Comparison of ENCODE assay signal across 1 cellular context in the genomic region with DNA sequence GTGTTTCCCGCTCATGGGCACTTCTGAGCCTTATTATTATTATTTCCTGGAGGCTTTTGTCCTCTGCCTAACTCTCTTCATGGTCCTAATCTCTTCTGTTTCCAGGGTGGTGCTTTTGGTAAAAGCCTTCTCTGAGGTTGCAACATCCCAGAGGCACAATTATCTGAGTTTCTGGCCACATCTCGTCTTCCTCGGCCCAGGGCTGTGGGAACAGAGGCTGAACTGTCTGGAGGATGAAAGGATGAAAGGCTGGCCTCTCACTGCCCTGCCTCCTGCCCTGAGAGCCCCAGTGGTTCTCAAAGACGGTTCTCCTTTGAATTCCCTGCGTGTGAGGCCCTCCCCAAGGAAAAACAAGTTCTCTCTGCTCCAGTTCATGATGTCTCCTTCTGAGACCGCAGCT.
TF ChIP-seq lines count a peak whose summit lies in the region.

No MANE protein-coding gene starts in this region.

TF ChIP-seq in SK-N-SH treated with all-trans-retinoic acid at 6 μM for 48 hours, 23 proteins besides CTCF, POLR2A, EP300 and RAD21 (continued from another document):
- TF ChIP-seq POU6F1 (CRISPR knock-in tag; IDR thresholded peaks at IDR 0.05; ENCODE audit: borderline replicate concordance, low read depth) (no peak), ZNF70 (CRISPR knock-in tag; IDR thresholded peaks at IDR 0.05) (no peak), ZFP30 (CRISPR knock-in tag; IDR thresholded peaks at IDR 0.05) (no peak), OSR1 (CRISPR knock-in tag; IDR thresholded peaks at IDR 0.05) (no peak), ESRRG (CRISPR knock-in tag; IDR thresholded peaks at IDR 0.05) (no peak)
- TF ChIP-seq, protein P1, sequence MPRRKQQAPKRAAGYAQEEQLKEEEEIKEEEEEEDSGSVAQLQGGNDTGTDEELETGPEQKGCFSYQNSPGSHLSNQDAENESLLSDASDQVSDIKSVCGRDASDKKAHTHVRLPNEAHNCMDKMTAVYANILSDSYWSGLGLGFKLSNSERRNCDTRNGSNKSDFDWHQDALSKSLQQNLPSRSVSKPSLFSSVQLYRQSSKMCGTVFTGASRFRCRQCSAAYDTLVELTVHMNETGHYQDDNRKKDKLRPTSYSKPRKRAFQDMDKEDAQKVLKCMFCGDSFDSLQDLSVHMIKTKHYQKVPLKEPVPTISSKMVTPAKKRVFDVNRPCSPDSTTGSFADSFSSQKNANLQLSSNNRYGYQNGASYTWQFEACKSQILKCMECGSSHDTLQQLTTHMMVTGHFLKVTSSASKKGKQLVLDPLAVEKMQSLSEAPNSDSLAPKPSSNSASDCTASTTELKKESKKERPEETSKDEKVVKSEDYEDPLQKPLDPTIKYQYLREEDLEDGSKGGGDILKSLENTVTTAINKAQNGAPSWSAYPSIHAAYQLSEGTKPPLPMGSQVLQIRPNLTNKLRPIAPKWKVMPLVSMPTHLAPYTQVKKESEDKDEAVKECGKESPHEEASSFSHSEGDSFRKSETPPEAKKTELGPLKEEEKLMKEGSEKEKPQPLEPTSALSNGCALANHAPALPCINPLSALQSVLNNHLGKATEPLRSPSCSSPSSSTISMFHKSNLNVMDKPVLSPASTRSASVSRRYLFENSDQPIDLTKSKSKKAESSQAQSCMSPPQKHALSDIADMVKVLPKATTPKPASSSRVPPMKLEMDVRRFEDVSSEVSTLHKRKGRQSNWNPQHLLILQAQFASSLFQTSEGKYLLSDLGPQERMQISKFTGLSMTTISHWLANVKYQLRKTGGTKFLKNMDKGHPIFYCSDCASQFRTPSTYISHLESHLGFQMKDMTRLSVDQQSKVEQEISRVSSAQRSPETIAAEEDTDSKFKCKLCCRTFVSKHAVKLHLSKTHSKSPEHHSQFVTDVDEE (CRISPR knock-in tag; IDR thresholded peaks at IDR 0.05), result no peak
